ENCODE assay signal across 2 cellular contexts in genomic region chr9:130992059-130993032, GRCh38.
TF ChIP-seq lines count a peak whose summit lies in the region.

No MANE protein-coding gene starts in this region.

TF ChIP-seq in HepG2, 621 proteins besides CTCF, POLR2A, EP300 and RAD21:
- 0 out of 2 replicates have a peak, but pooled peaks have one; percentile 19 for TF ChIP-seq ZNF687 (CRISPR knock-in tag; IDR thresholded peaks at IDR 0.05)
- no peak for TF ChIP-seq TARDBP (CRISPR knock-in tag; IDR thresholded peaks at IDR 0.05)

TF ChIP-seq in GM12878, 131 proteins besides CTCF, POLR2A, EP300 and RAD21:
- TF ChIP-seq SIX5 (IDR thresholded peaks at IDR 0.05; ENCODE audit: low read depth, low read length, severe bottlenecking) (no peak), TCF12 (IDR thresholded peaks at IDR 0.05; ENCODE audit: low read depth, low read length) (no peak), MTA3 (IDR thresholded peaks at IDR 0.05; ENCODE audit: borderline replicate concordance, low read length) (no peak), NR2C2 (IDR thresholded peaks at IDR 0.05; ENCODE audit: borderline replicate concordance, control insufficient read depth, insufficient read length, low read depth) (no peak), BCL3 (IDR thresholded peaks at IDR 0.05; ENCODE audit: borderline replicate concordance, insufficient read depth, low read depth, low read length, poor library complexity, severe bottlenecking) (no peak), KDM1A (IDR thresholded peaks at IDR 0.05; ENCODE audit: borderline replicate concordance) (no peak), NFXL1 (IDR thresholded peaks at IDR 0.05; ENCODE audit: borderline replicate concordance) (no peak), MLLT1 (IDR thresholded peaks at IDR 0.05) (no peak), MAX (IDR thresholded peaks at IDR 0.05; ENCODE audit: low read depth, low read length) (no peak), RB1 (IDR thresholded peaks at IDR 0.05; ENCODE audit: borderline replicate concordance) (no peak), CEBPB (IDR thresholded peaks at IDR 0.05; ENCODE audit: borderline replicate concordance in 1 of 2, low read depth in 2 of 2, low read length in 2 of 2) (no peak), POU2F2 (IDR thresholded peaks at IDR 0.05; ENCODE audit: borderline replicate concordance, low read depth, low read length) (no peak), CEBPZ (IDR thresholded peaks at IDR 0.05; ENCODE audit: low read depth, low read length) (no peak), ASH2L (IDR thresholded peaks at IDR 0.05; ENCODE audit: borderline replicate concordance, low read depth) (no peak), REST (IDR thresholded peaks at IDR 0.05; ENCODE audit: low read depth, low read length) (no peak), ZBTB11 (CRISPR knock-in tag; IDR thresholded peaks at IDR 0.05) (no peak), RAD51 (IDR thresholded peaks at IDR 0.05) (no peak), RFX5 (IDR thresholded peaks at IDR 0.05; ENCODE audit: low read depth, low read length) (no peak)
